Comparison of ENCODE assay signal across 25 cellular contexts in genomic region chr18:30862900-30863299, GRCh38.
DNase-seq lines count a peak whose midpoint lies in the region; ATAC-seq, FAIRE-seq and TF ChIP-seq lines count a peak whose summit lies in the region.
"Had no signal": no experiment of that assay in that cellular context is flagged by ENCODE, and none has a peak within 500 bp of the region (broad histone marks: within the 10 kb centered on the region; RNA-seq: fewer than 3 reads in every experiment).

No MANE protein-coding gene starts in this region.

- no peaks in the 10 kb centered on the region for H3F3A ChIP-seq in neural progenitor cell (ENCODE audit: low read depth)

- no peak overlapping the region for H3K27ac ChIP-seq in K562 (ENCODE audit: extremely low read depth, low read depth, low read length)
- no peak overlapping the region for H3K27ac ChIP-seq in neural progenitor cell
- H3K27ac ChIP-seq: BLaER1 treated with 17β-estradiol and CSF1 and Interleukin-3, amounts not matched to agents 10 nM and 100 nM had no signal

- no peaks in the 10 kb centered on the region for H3K9me3 Mint-ChIP-seq in neural progenitor cell

- H3K4me1 Mint-ChIP-seq in neural progenitor cell: no peaks in the 10 kb centered on the region

- CTCF ChIA-PET in K562 (lab: Yijun Ruan, JAX; ENCODE audit: low intra/inter-chr PET ratio): no interaction called here

- H3K4me3 ChIP-seq in K562: no peak overlapping the region
- H3K4me3 ChIP-seq in neural progenitor cell: no peak overlapping the region
- H3K4me3 ChIP-seq: BLaER1 treated with 17β-estradiol and CSF1 and Interleukin-3, amounts not matched to agents 10 nM and 100 nM had no signal

- no peak for FAIRE-seq in K562 (lab: Jason Lieb, UNC)
- FAIRE-seq: A204.1, D721Med, H1 had no signal

- TF ChIP-seq EP300 in K562 (IDR thresholded peaks at IDR 0.05; ENCODE audit: low read length): no peak

- no peaks in the 10 kb centered on the region for H3K9me3 ChIP-seq in K562 (replicated peaks; ENCODE audit: control insufficient read depth, insufficient read depth, low read depth, low read length)
- no peaks in the 10 kb centered on the region for H3K9me3 ChIP-seq in neural progenitor cell (ENCODE audit: low read depth)
- H3K9me3 ChIP-seq: BLaER1 treated with 17β-estradiol and CSF1 and Interleukin-3, amounts not matched to agents 10 nM and 100 nM had no signal

- H2AFZ ChIP-seq in K562 (ENCODE audit: low read depth, low read length) (peak overlapping the region; percentile 80), neural progenitor cell (replicated peaks) (peak overlapping the region; percentile 69)

- H3K27me3 ChIP-seq in K562 (ENCODE audit: control insufficient read depth in 2 of 2, insufficient read depth in 2 of 2, low read length in 2 of 2) (no peaks in the 10 kb centered on the region), neural progenitor cell (no peaks in the 10 kb centered on the region)
- H3K27me3 ChIP-seq: BLaER1 treated with 17β-estradiol and CSF1 and Interleukin-3, amounts not matched to agents 10 nM and 100 nM had no signal

- POLR2A ChIA-PET in K562 (lab: Yijun Ruan, JAX): no interaction called here

- ATAC-seq in K562: peak; percentile 65
- peak; percentile 47 to 60 for ATAC-seq in left cardiac atrium
- no peak for ATAC-seq in GM21423 (IDR thresholded peaks at IDR 0.05; ENCODE audit: unreplicated experiment)
- ATAC-seq in GM19452 (IDR thresholded peaks at IDR 0.05; ENCODE audit: unreplicated experiment): no peak

- H3K4me2 ChIP-seq in K562 (ENCODE audit: insufficient read depth, low read length): no peak overlapping the region
- no peak overlapping the region for H3K4me2 ChIP-seq in neural progenitor cell
- H3K4me2 ChIP-seq: BLaER1 treated with 17β-estradiol and CSF1 and Interleukin-3, amounts not matched to agents 10 nM and 100 nM had no signal

- H3K9me1 ChIP-seq in K562 (ENCODE audit: control insufficient read depth, insufficient read depth, low read length): no peaks in the 10 kb centered on the region

- intact Hi-C loops in K562 (cut with micrococcal nuclease): no loop called here
- intact Hi-C loops in left cardiac atrium (cut with DNase I): no loop called here

- TF ChIP-seq CTCF in K562 (IDR thresholded peaks at IDR 0.05 in 2 of 3, conservative IDR thresholded peaks at IDR 0.05 in 1 of 3; ENCODE audit: insufficient read depth in 2 of 3, low read depth in 1 of 3, low read length in 3 of 3) (no peak), neural progenitor cell (IDR thresholded peaks at IDR 0.05) (no peak)

- in situ Hi-C loops in K562 (cut with MboI): no loop called here

- H3K4me3 Mint-ChIP-seq in neural progenitor cell: no peak overlapping the region
- H3K4me3 Mint-ChIP-seq: CD4-positive, alpha-beta T cell had no signal

- peaks cover 0 to 4% of the 10 kb centered on the region in 2 experiments; a peak in 1 of 5 replicates for H3K4me1 ChIP-seq in K562 (replicated peaks in 1 of 2; ENCODE audit: control insufficient read depth in 2 of 2, insufficient read depth in 2 of 2, low read length in 2 of 2)
- no peaks in the 10 kb centered on the region for H3K4me1 ChIP-seq in neural progenitor cell
- H3K4me1 ChIP-seq: BLaER1 treated with 17β-estradiol and CSF1 and Interleukin-3, amounts not matched to agents 10 nM and 100 nM had no signal

- H3K79me2 ChIP-seq in K562 (ENCODE audit: control insufficient read depth, insufficient read depth, low read length) (no peaks in the 10 kb centered on the region), neural progenitor cell (ENCODE audit: low read depth) (no peaks in the 10 kb centered on the region)

- H3K27ac Mint-ChIP-seq in neural progenitor cell: no peak overlapping the region
- H3K27ac Mint-ChIP-seq: CD4-positive, alpha-beta T cell had no signal

- peaks cover 2% of the 10 kb centered on the region for H3K27me3 Mint-ChIP-seq in neural progenitor cell (ENCODE audit: insufficient read depth, low read depth)
- H3K27me3 Mint-ChIP-seq: CD4-positive, alpha-beta T cell had no signal

- TF ChIP-seq POLR2A in K562 (conservative IDR thresholded peaks at IDR 0.05): no peak

- no peaks in the 10 kb centered on the region for H3K36me3 Mint-ChIP-seq in neural progenitor cell

- H4K20me1 ChIP-seq in K562 (replicated peaks; ENCODE audit: control insufficient read depth, insufficient read depth, low read length): no peaks in the 10 kb centered on the region
- H4K20me1 ChIP-seq in neural progenitor cell (ENCODE audit: low read depth): no peaks in the 10 kb centered on the region
- H4K20me1 ChIP-seq: BLaER1 treated with 17β-estradiol and CSF1 and Interleukin-3, amounts not matched to agents 10 nM and 100 nM had no signal

- BruUV-seq in K562 (replicated peaks; lab: Mats Ljungman, UMichigan): no TSS peak

- 13% methylated on average over 6 of the region's 6 CpGs for WGBS in K562 (ENCODE audit: insufficient coverage, low coverage, missing lambda C conversion rate)

- no peak for TF ChIP-seq RAD21 in K562 (CRISPR knock-in tag; conservative IDR thresholded peaks at IDR 0.05 in 1 of 2, IDR thresholded peaks at IDR 0.05 in 1 of 2)

- H3K36me3 ChIP-seq in K562 (ENCODE audit: control insufficient read depth, insufficient read depth, low read length): no peaks in the 10 kb centered on the region
- no peaks in the 10 kb centered on the region for H3K36me3 ChIP-seq in neural progenitor cell
- H3K36me3 ChIP-seq: BLaER1 treated with 17β-estradiol and CSF1 and Interleukin-3, amounts not matched to agents 10 nM and 100 nM had no signal

- H3K9ac ChIP-seq in K562 (ENCODE audit: insufficient read depth in 1 of 2, low read depth in 2 of 2, low read length in 2 of 2) (no peak overlapping the region), neural progenitor cell (no peak overlapping the region)
- H3K9ac ChIP-seq: BLaER1 treated with 17β-estradiol and CSF1 and Interleukin-3, amounts not matched to agents 10 nM and 100 nM had no signal

- DNase-seq in Ammon's horn (ENCODE audit: low spot score) (peak; percentile 4), K562 (ENCODE audit: extremely low read depth in 1 of 4, low spot score in 3 of 4) (peak in 1 of 4 experiments; percentile 11), left cardiac atrium (no peak), neural progenitor cell (ENCODE audit: low spot score) (no peak), NCI-H748 treated with DMSO at 0.1 percent for 48 hours (lab: John Stamatoyannopoulos, UW) (no peak)
- no peak for DNase-seq in activated T-cell treated with anti-CD3 and anti-CD28 coated beads, Interleukin-2, amount 50 U/mL, for 1 hour
- DNase-seq: CD4-positive, alpha-beta T cell; DMS53; HCEC 1CT; IMR-90; NCI-H1092; NCI-H1417 treated with DMSO at 0.1 percent for 48 hours; NCI-H1694 treated with DMSO at 0.1 percent for 48 hours; NCI-H2081; NCI-H226; NCI-H524 treated with DMSO at 0.1 percent for 48 hours; NCI-H82; RPMI8226; SHP77 treated with DMSO at 0.1 percent for 48 hours had no signal

TF ChIP-seq in K562, 482 proteins besides CTCF, POLR2A, EP300 and RAD21 (continues in another document):
- no peak for TF ChIP-seq SIN3A (IDR thresholded peaks at IDR 0.05; ENCODE audit: borderline replicate concordance in 2 of 2, control insufficient read depth in 1 of 2, low read depth in 2 of 2, low read length in 2 of 2)

Comparison
In these comparisons a context has a peak if more than half of its experiments do, and no peak if none do; other contexts are left out.
1. ATAC-seq: peak in K562 (single experiment) and left cardiac atrium (2 of 2); none in GM21423 (single experiment) and GM19452 (single experiment).